In genomic region chr2:43934567-43934966, GRCh38 we compare ENCODE assay signal across 24 cellular contexts.
A peak's percentile ranks its signal among the peaks of the same experiment; 100 is the strongest.
DNase-seq lines count a peak whose midpoint lies in the region; ATAC-seq and TF ChIP-seq lines count a peak whose summit lies in the region.
"Had no signal": no experiment of that assay in that cellular context is flagged by ENCODE, and none has a peak within 500 bp of the region (broad histone marks: within the 10 kb centered on the region; RNA-seq: fewer than 3 reads in every experiment).

No MANE protein-coding gene starts in this region.

- peaks cover 3 to 12% of the 10 kb centered on the region in 2 experiments; a peak in 3 of 4 replicates for H3K79me1 ChIP-seq in IMR-90 (ENCODE audit: low read depth in 1 of 2, low read length in 2 of 2)

- H3K4me3 Mint-ChIP-seq in activated CD4-positive, alpha-beta T cell treated with anti-CD3 and anti-CD28 coated beads, Interleukin-2, amount 10 ng/mL, durations not matched to agents 24 days and 14 days, result no peak overlapping the region
- H3K4me3 Mint-ChIP-seq: CD14-positive monocyte had no signal

- H2BK120ac ChIP-seq in IMR-90 (ENCODE audit: low read depth, low read length), result no peak overlapping the region

- H3K9me3 ChIP-seq in IMR-90 (ENCODE audit: control insufficient read depth, insufficient read depth, low read length) (no peaks in the 10 kb centered on the region), mammary epithelial cell (replicated peaks; ENCODE audit: insufficient read depth, low read length) (no peaks in the 10 kb centered on the region)
- H3K9me3 ChIP-seq: heart left ventricle, lower lobe of right lung, SJCRH30, suprapubic skin, vagina had no signal

- H3K23ac ChIP-seq in IMR-90 (ENCODE audit: low read depth, low read length), result no peak overlapping the region

- H3K4ac ChIP-seq in IMR-90 (ENCODE audit: low read depth, low read length), result no peak overlapping the region

- intact Hi-C loops in activated CD4-positive, alpha-beta T cell treated with anti-CD3 and anti-CD28 coated beads, Interleukin-2, amount 10 ng/mL, durations not matched to agents 24 days and 14 days (cut with micrococcal nuclease), result loop anchor here (1.0 kb wide), 1 partner anchor 374 kb away; no protein-coding TSS in a partner anchor
- intact Hi-C loops in IMR-90 (cut with micrococcal nuclease) (no loop called here), mammary epithelial cell (cut with micrococcal nuclease) (no loop called here)

- H3K4me3 ChIP-seq in IMR-90 (ENCODE audit: insufficient read depth, low read depth, low read length) (no peak overlapping the region), mammary epithelial cell (replicated peaks in 1 of 3; ENCODE audit: insufficient read depth in 1 of 3, low read depth in 2 of 3, low read length in 3 of 3) (no peak overlapping the region)
- H3K4me3 ChIP-seq: GM12878, heart left ventricle, lower lobe of right lung, SJCRH30, suprapubic skin, vagina had no signal

- no peak for TF ChIP-seq RAD21 in IMR-90 (IDR thresholded peaks at IDR 0.05; ENCODE audit: low read length)

- H3K14ac ChIP-seq in IMR-90 (replicated peaks; ENCODE audit: low read depth, low read length), result no peak overlapping the region

- no peak overlapping the region for H2BK20ac ChIP-seq in IMR-90 (ENCODE audit: low read depth, low read length)

- no peaks in the 10 kb centered on the region; the same call in 1 of the 2 replicates for H3K9me1 ChIP-seq in IMR-90 (ENCODE audit: insufficient read depth, low read length)

- no peak for ATAC-seq in IMR-90 (ENCODE audit: low read depth)
- ATAC-seq in HG02588 (IDR thresholded peaks at IDR 0.05; ENCODE audit: unreplicated experiment), result no peak
- ATAC-seq in HG02973 (IDR thresholded peaks at IDR 0.05; ENCODE audit: unreplicated experiment), result no peak
- ATAC-seq: GM12878, heart left ventricle, lower lobe of right lung had no signal

- H3K56ac ChIP-seq in IMR-90 (ENCODE audit: extremely low read depth, insufficient read depth, low read length), result no peak overlapping the region

- H3K27me3 Mint-ChIP-seq in activated CD4-positive, alpha-beta T cell treated with anti-CD3 and anti-CD28 coated beads, Interleukin-2, amount 10 ng/mL, durations not matched to agents 24 days and 14 days, result no peaks in the 10 kb centered on the region

- H3K4me1 ChIP-seq in IMR-90 (ENCODE audit: control insufficient read depth, insufficient read depth, low read length) (no peaks in the 10 kb centered on the region), mammary epithelial cell (ENCODE audit: insufficient read depth, low read length) (no peaks in the 10 kb centered on the region)
- H3K4me1 ChIP-seq: heart left ventricle, lower lobe of right lung, SJCRH30, suprapubic skin, vagina had no signal

- H3K36me3 ChIP-seq in IMR-90 (ENCODE audit: control insufficient read depth, insufficient read depth, low read length) (peaks cover 8% of the 10 kb centered on the region), mammary epithelial cell (ENCODE audit: insufficient read depth, low read length) (peaks cover 28% of the 10 kb centered on the region)

- no peak overlapping the region for H2BK15ac ChIP-seq in IMR-90 (ENCODE audit: low read depth, low read length)

- no peak overlapping the region for H4K8ac ChIP-seq in IMR-90 (ENCODE audit: low read depth in 2 of 2, low read length in 2 of 2)

- H3K4me1 Mint-ChIP-seq in activated CD4-positive, alpha-beta T cell treated with anti-CD3 and anti-CD28 coated beads, Interleukin-2, amount 10 ng/mL, durations not matched to agents 24 days and 14 days, result peaks cover 8% of the 10 kb centered on the region
- H3K4me1 Mint-ChIP-seq: CD14-positive monocyte had no signal

- H2AK5ac ChIP-seq in IMR-90 (ENCODE audit: low read depth, low read length), result no peak overlapping the region

- no peak overlapping the region for H2AFZ ChIP-seq in IMR-90 (replicated peaks; ENCODE audit: low read length, poor library complexity)
- H2AFZ ChIP-seq in mammary epithelial cell (ENCODE audit: low read depth, low read length), result no peak overlapping the region

- TF ChIP-seq CTCF in IMR-90 (conservative IDR thresholded peaks at IDR 0.05; ENCODE audit: low read depth, low read length), result no peak
- TF ChIP-seq CTCF in mammary epithelial cell (conservative IDR thresholded peaks at IDR 0.05 in 1 of 2, IDR thresholded peaks at IDR 0.05 in 1 of 2; ENCODE audit: extremely low read depth in 1 of 2, insufficient read depth in 1 of 2, low read depth in 1 of 2, low read length in 2 of 2), result no peak

- H4K91ac ChIP-seq in IMR-90 (ENCODE audit: insufficient read depth, low read depth, low read length), result no peak overlapping the region

- H3K27me3 ChIP-seq in IMR-90 (ENCODE audit: control insufficient read depth, insufficient read depth, low read length), result no peaks in the 10 kb centered on the region
- no peaks in the 10 kb centered on the region for H3K27me3 ChIP-seq in mammary epithelial cell (ENCODE audit: insufficient read depth, low read length)
- H3K27me3 ChIP-seq: heart left ventricle, SJCRH30, suprapubic skin, vagina had no signal

- H3K27ac ChIP-seq in IMR-90 (ENCODE audit: insufficient read depth, low read length), result no peak overlapping the region
- no peak overlapping the region for H3K27ac ChIP-seq in mammary epithelial cell (ENCODE audit: insufficient read depth, low read depth, low read length)
- H3K27ac ChIP-seq: heart left ventricle, lower lobe of right lung, SJCRH30, suprapubic skin, vagina had no signal

- WGBS in IMR-90 (ENCODE audit: extremely low coverage in 2 of 2, insufficient read length in 1 of 2), 2 experiments, result no CpG with 5 or more reads among the region's 4 CpGs
- 96% methylated on average over 4 of the region's 4 CpGs for WGBS in mammary epithelial cell (ENCODE audit: low coverage, missing lambda C conversion rate)

- H4K5ac ChIP-seq in IMR-90 (ENCODE audit: low read depth, low read length), result no peak overlapping the region

- H4K20me1 ChIP-seq in IMR-90 (ENCODE audit: insufficient read depth, low read length), result no peaks in the 10 kb centered on the region
- no peaks in the 10 kb centered on the region for H4K20me1 ChIP-seq in mammary epithelial cell (ENCODE audit: insufficient read depth, low read length)

- H3K79me2 ChIP-seq in mammary epithelial cell (ENCODE audit: insufficient read depth, low read length), result peaks cover 17% of the 10 kb centered on the region

- peak overlapping the region; percentile 71 for H3K27ac Mint-ChIP-seq in activated CD4-positive, alpha-beta T cell treated with anti-CD3 and anti-CD28 coated beads, Interleukin-2, amount 10 ng/mL, durations not matched to agents 24 days and 14 days
- H3K27ac Mint-ChIP-seq: CD14-positive monocyte had no signal

- H2AK9ac ChIP-seq in IMR-90 (replicated peaks; ENCODE audit: low read depth, low read length, poor library complexity), result no peak overlapping the region

- dilution Hi-C loops in IMR-90 (cut with HindIII; ENCODE audit: low sequenced_read_pairs, unreplicated experiment) (no loop called here), mammary epithelial cell (cut with HindIII; ENCODE audit: low sequenced_read_pairs) (no loop called here)

- H3K4me2 ChIP-seq in IMR-90 (ENCODE audit: low read depth, low read length), result no peak overlapping the region
- H3K4me2 ChIP-seq in mammary epithelial cell (ENCODE audit: insufficient read depth, low read depth, low read length), result no peak overlapping the region

- no peak overlapping the region for H2BK5ac ChIP-seq in IMR-90 (ENCODE audit: low read depth, low read length, poor library complexity, severe bottlenecking)

- no peak overlapping the region for H3K18ac ChIP-seq in IMR-90 (ENCODE audit: low read depth, low read length)

- H3K9ac ChIP-seq in IMR-90 (ENCODE audit: low read depth, low read length), result no peak overlapping the region
- no peak overlapping the region for H3K9ac ChIP-seq in mammary epithelial cell (ENCODE audit: insufficient read depth, low read length)

- peaks cover 44% of the 10 kb centered on the region for H3K36me3 Mint-ChIP-seq in activated CD4-positive, alpha-beta T cell treated with anti-CD3 and anti-CD28 coated beads, Interleukin-2, amount 10 ng/mL, durations not matched to agents 24 days and 14 days (ENCODE audit: low read depth)

- no peaks in the 10 kb centered on the region for H3K9me3 Mint-ChIP-seq in activated CD4-positive, alpha-beta T cell treated with anti-CD3 and anti-CD28 coated beads, Interleukin-2, amount 10 ng/mL, durations not matched to agents 24 days and 14 days
- H3K9me3 Mint-ChIP-seq: CD14-positive monocyte had no signal

- POLR2A ChIA-PET in IMR-90 (lab: Charles Lee; ENCODE audit: unreplicated experiment), result no interaction called here

- in situ Hi-C loops in IMR-90 (cut with MboI; ENCODE audit: low sequenced_read_pairs), result no loop called here
- in situ Hi-C loops in mammary epithelial cell (cut with MboI; ENCODE audit: low sequenced_read_pairs in 2 of 2), result no loop called here

- TF ChIP-seq POLR2A in IMR-90 (IDR thresholded peaks at IDR 0.05; ENCODE audit: low read depth, low read length), result no peak

- no peak for DNase-seq in activated CD4-positive, alpha-beta T cell treated with anti-CD3 and anti-CD28 coated beads, Interleukin-2, amount 10 ng/mL, durations not matched to agents 24 days and 14 days
- DNase-seq in activated CD4-positive, alpha-beta T cell treated with anti-CD3 and anti-CD28 coated beads, Interleukin-2, amount 50 U/mL, for 48 hours, result no peak
- peak; percentile 19 for DNase-seq in IMR-90
- DNase-seq in mammary epithelial cell, result peak; percentile 29
- peak; percentile 7 for DNase-seq in kidney tubule cell (ENCODE audit: low spot score)
- no peak for DNase-seq in 8988T
- DNase-seq: ACHN; activated CD4-positive, alpha-beta T cell treated with anti-CD3 and anti-CD28 coated beads for 1 hour; GF-D8; heart left ventricle; lower lobe of right lung; NCI-H1436 treated with DMSO at 0.1 percent for 48 hours; NCI-H2227 treated with DMSO at 0.1 percent for 48 hours; NCI-H82; occipital lobe; retina; SJCRH30; stimulated activated CD4-positive, alpha-beta T cell treated with anti-CD3 and anti-CD28 coated beads, Interleukin-12 subunit alpha, Interleukin-12 subunit beta, amount 100 ng/mL, for 4 hours had no signal

- BruUV-seq in IMR-90 (replicated peaks; lab: Mats Ljungman, UMichigan), result no TSS peak
- BruUV-seq in mammary epithelial cell (replicated peaks; lab: Mats Ljungman, UMichigan), result no TSS peak

- CTCF ChIA-PET in IMR-90 (lab: Yijun Ruan, JAX), result interaction anchor here (1.1 kb wide), 1 partner anchor 57 kb away, joined by 3 read pairs; no protein-coding TSS in a partner anchor
- CTCF ChIA-PET in mammary epithelial cell (lab: Charles Lee; ENCODE audit: low non-redundant PET), result interaction anchor here (0.6 kb wide), 1 partner anchor 299 kb away, joined by 5 read pairs; no protein-coding TSS in a partner anchor

TF ChIP-seq in IMR-90, 13 proteins besides CTCF, POLR2A, EP300 and RAD21 (continues in another document):
- TF ChIP-seq RCOR1 (IDR thresholded peaks at IDR 0.05; ENCODE audit: insufficient replicate concordance, low read length), result no peak
- TF ChIP-seq MXI1 (IDR thresholded peaks at IDR 0.05; ENCODE audit: borderline replicate concordance, low read depth, low read length), result no peak
- no peak for TF ChIP-seq BHLHE40 (IDR thresholded peaks at IDR 0.05; ENCODE audit: low read depth, low read length)
- TF ChIP-seq NFE2L2 (IDR thresholded peaks at IDR 0.05; ENCODE audit: low read depth, low read length), result no peak

Comparison
In these comparisons a context has a peak if more than half of its experiments do, and no peak if none do; other contexts are left out.
1. DNase-seq: peak in IMR-90 (single experiment), mammary epithelial cell (single experiment) and kidney tubule cell (single experiment); none in activated CD4-positive, alpha-beta T cell treated with anti-CD3 and anti-CD28 coated beads, Interleukin-2, amount 10 ng/mL, durations not matched to agents 24 days and 14 days (single experiment), activated CD4-positive, alpha-beta T cell treated with anti-CD3 and anti-CD28 coated beads, Interleukin-2, amount 50 U/mL, for 48 hours (0 of 2) and 8988T (single experiment).